14 cellular contexts compared by ENCODE assay signal in the genomic region with DNA sequence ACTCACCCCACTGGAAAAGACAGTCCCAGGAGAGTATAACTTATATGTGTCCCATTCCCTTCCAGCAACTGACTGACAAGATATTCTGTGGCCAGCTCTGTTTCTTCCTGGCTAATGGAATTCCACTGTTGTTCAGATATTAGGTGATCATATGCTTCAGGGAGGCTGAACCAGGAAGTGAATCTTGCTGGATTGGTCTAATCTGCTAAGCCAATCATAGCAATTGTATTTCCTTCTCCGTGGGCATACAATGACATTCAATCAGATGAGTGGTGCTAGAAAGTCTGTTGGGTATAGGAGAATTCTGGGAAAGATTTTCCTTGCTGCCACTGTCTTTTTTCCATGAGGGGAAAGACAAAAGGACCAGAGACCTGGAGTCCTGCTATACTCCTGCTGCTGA. TPM values are rescaled to one million over a fixed set of nuclear protein-coding genes. Genes with fewer than 3 reads are reported as not detected.
A peak's percentile ranks its signal among the peaks of the same experiment; 100 is the strongest.
DNase-seq lines count a peak whose midpoint lies in the region; ATAC-seq and TF ChIP-seq lines count a peak whose summit lies in the region.
"Had no signal": no experiment of that assay in that cellular context is flagged by ENCODE, and none has a peak within 500 bp of the region (broad histone marks: within the 10 kb centered on the region; RNA-seq: fewer than 3 reads in every experiment).

No MANE protein-coding gene starts in this region.

- H3K9me3 ChIP-seq in WERI-Rb-1 (ENCODE audit: severe bottlenecking), result no peaks in the 10 kb centered on the region
- H3K9me3 ChIP-seq: HAP-1 had no signal

- H3K27me3 ChIP-seq in WERI-Rb-1 (ENCODE audit: insufficient read depth, low read depth, severe bottlenecking), result no peaks in the 10 kb centered on the region

- no peak overlapping the region for H3K27ac Mint-ChIP-seq in naive thymus-derived CD8-positive, alpha-beta T cell

- peaks cover 0 to 5% (median 1%) of the 10 kb centered on the region in 4 donors for H3K4me1 Mint-ChIP-seq in naive thymus-derived CD8-positive, alpha-beta T cell

- TF ChIP-seq CTCF in WERI-Rb-1 (IDR thresholded peaks at IDR 0.05; ENCODE audit: low read depth, low read length) (no peak), coronary artery (IDR thresholded peaks at IDR 0.05) (no peak)

- POLR2A ChIA-PET in naive thymus-derived CD8-positive, alpha-beta T cell (lab: Charles Lee), result no interaction called here

- ATAC-seq in left colon, result peak; percentile 76
- no peak for ATAC-seq in naive thymus-derived CD8-positive, alpha-beta T cell

- intact Hi-C loops in left colon (cut with DNase I, micrococcal nuclease), result no loop called here

- H3K27me3 Mint-ChIP-seq in naive thymus-derived CD8-positive, alpha-beta T cell, result peaks cover 0 to 13% (median 6%) of the 10 kb centered on the region in 5 donors

- no peaks in the 10 kb centered on the region for H3K36me3 ChIP-seq in WERI-Rb-1

- peak; percentile 67 for DNase-seq in NCI-H82 (lab: John Stamatoyannopoulos, UW)
- no peak for DNase-seq in NCI-H82 treated with DMSO at 0.1 percent for 48 hours (lab: John Stamatoyannopoulos, UW; ENCODE audit: unreplicated experiment)
- DNase-seq in WERI-Rb-1, result no peak
- DNase-seq in left colon, result no peak
- DNase-seq in naive thymus-derived CD8-positive, alpha-beta T cell, result no peak
- DNase-seq in nucleus accumbens (lab: John Stamatoyannopoulos, UW), result no peak
- DNase-seq in coronary artery (ENCODE audit: low spot score), result no peak
- DNase-seq in hepatic stellate cell (ENCODE audit: low spot score), result no peak
- DNase-seq: NCI-H1436 treated with DMSO at 0.1 percent for 48 hours, NCI-H2081, NCI-H526 treated with DMSO at 0.1 percent for 48 hours had no signal

- no peak overlapping the region for H3K4me3 Mint-ChIP-seq in naive thymus-derived CD8-positive, alpha-beta T cell

- H3K4me3 ChIP-seq in WERI-Rb-1 (ENCODE audit: low read depth, low read length) (peak overlapping the region; percentile 2), coronary artery (no peak overlapping the region)
- H3K4me3 ChIP-seq: HAP-1, PC-9 had no signal

- H3K27ac ChIP-seq in WERI-Rb-1, result peak overlapping the region; percentile 79
- H3K27ac ChIP-seq in coronary artery, result peak overlapping the region in 1 of 2 donors; percentile 8
- H3K27ac ChIP-seq: C4-2B had no signal

- H3K36me3 Mint-ChIP-seq in naive thymus-derived CD8-positive, alpha-beta T cell, result no peaks in the 10 kb centered on the region

- H3K9me3 Mint-ChIP-seq in naive thymus-derived CD8-positive, alpha-beta T cell, result no peaks in the 10 kb centered on the region

RNA-seq across cellular contexts. Expression of a gene that starts 12.1 kb away (rescaled TPM):
- 10 to 100 TPM; 32.9 to 55.6 TPM for total RNA-seq in left colon
- under 1 TPM; 0.33 to 0.39 TPM for total RNA-seq in naive thymus-derived CD8-positive, alpha-beta T cell
- under 1 TPM in 2 of 3 donors, not detected in 1; 0.06 to 0.10 TPM for polyA plus RNA-seq in naive thymus-derived CD8-positive, alpha-beta T cell

Comparison
In these comparisons a context has a peak if more than half of its experiments do, and no peak if none do; other contexts are left out.
1. RNA of a gene that starts 12.1 kb away (total RNA-seq): 32.9 to 55.6 TPM in left colon; 0.33 to 0.39 TPM in naive thymus-derived CD8-positive, alpha-beta T cell; every median in the first group is over 10 times any median in the second.